In genomic region chr7:138890782-138891445, GRCh38 we compare ENCODE assay signal across 9 cellular contexts.
DNase-seq lines count a peak whose midpoint lies in the region; ATAC-seq and TF ChIP-seq lines count a peak whose summit lies in the region.
"Had no signal": no experiment of that assay in that cellular context is flagged by ENCODE, and none has a peak within 500 bp of the region (broad histone marks: within the 10 kb centered on the region; RNA-seq: fewer than 3 reads in every experiment).

No MANE protein-coding gene starts in this region.

- ATAC-seq in activated naive CD8-positive, alpha-beta T cell treated with anti-CD3 and anti-CD28 coated beads, Interleukin-2, amount 50 U/mL, for 24 hours = no peak
- ATAC-seq in activated CD4-positive, CD25-positive, alpha-beta regulatory T cell treated with anti-CD3 and anti-CD28 coated beads, Interleukin-2, amount 50 U/mL, for 24 hours = no peak
- no peak for ATAC-seq in GM21390 (IDR thresholded peaks at IDR 0.05; ENCODE audit: unreplicated experiment)

- H3K4me3 Mint-ChIP-seq in nephron progenitor cell = peak overlapping the region; percentile 33
- no peak overlapping the region for H3K4me3 Mint-ChIP-seq in activated naive CD8-positive, alpha-beta T cell treated with anti-CD3 and anti-CD28 coated beads, Interleukin-2, amount 50 U/mL, for 24 hours

- H3K4me1 Mint-ChIP-seq in nephron progenitor cell = peaks cover 51% of the 10 kb centered on the region
- H3K4me1 Mint-ChIP-seq in activated naive CD8-positive, alpha-beta T cell treated with anti-CD3 and anti-CD28 coated beads, Interleukin-2, amount 50 U/mL, for 24 hours = peaks cover 7% of the 10 kb centered on the region

- peaks cover 4% of the 10 kb centered on the region for H3K27me3 Mint-ChIP-seq in nephron progenitor cell (ENCODE audit: low read depth, poor library complexity)
- H3K27me3 Mint-ChIP-seq in activated naive CD8-positive, alpha-beta T cell treated with anti-CD3 and anti-CD28 coated beads, Interleukin-2, amount 50 U/mL, for 24 hours = no peaks in the 10 kb centered on the region

- peak overlapping the region; percentile 90 for H3K27ac Mint-ChIP-seq in nephron progenitor cell
- no peak overlapping the region for H3K27ac Mint-ChIP-seq in activated naive CD8-positive, alpha-beta T cell treated with anti-CD3 and anti-CD28 coated beads, Interleukin-2, amount 50 U/mL, for 24 hours

- DNase-seq in COLO668 (lab: John Stamatoyannopoulos, UW; ENCODE audit: unreplicated experiment) = peak; percentile 82
- peak; percentile 97 for DNase-seq in M059J (ENCODE audit: low read depth)
- peak; percentile 3 for DNase-seq in cerebellum (ENCODE audit: low spot score)
- DNase-seq in nephron progenitor cell = no peak
- DNase-seq in NAMALWA (ENCODE audit: low spot score) = no peak
- DNase-seq in activated naive CD8-positive, alpha-beta T cell treated with anti-CD3 and anti-CD28 coated beads, Interleukin-2, amount 50 U/mL, for 24 hours = no peak
- DNase-seq: GF-D8 had no signal

- no peaks in the 10 kb centered on the region for H3K9me3 Mint-ChIP-seq in nephron progenitor cell
- no peaks in the 10 kb centered on the region for H3K9me3 Mint-ChIP-seq in activated naive CD8-positive, alpha-beta T cell treated with anti-CD3 and anti-CD28 coated beads, Interleukin-2, amount 50 U/mL, for 24 hours

- peaks cover 71% of the 10 kb centered on the region for H3K36me3 Mint-ChIP-seq in nephron progenitor cell (ENCODE audit: low read depth)
- no peaks in the 10 kb centered on the region for H3K36me3 Mint-ChIP-seq in activated naive CD8-positive, alpha-beta T cell treated with anti-CD3 and anti-CD28 coated beads, Interleukin-2, amount 50 U/mL, for 24 hours (ENCODE audit: low read depth)

- no peak for TF ChIP-seq CTCF in nephron progenitor cell (IDR thresholded peaks at IDR 0.05)

Comparison
In these comparisons a context has a peak if more than half of its experiments do, and no peak if none do; other contexts are left out.
1. DNase-seq: peak in COLO668 (single experiment), M059J (single experiment) and cerebellum (single experiment); none in nephron progenitor cell (single experiment), NAMALWA (single experiment) and activated naive CD8-positive, alpha-beta T cell treated with anti-CD3 and anti-CD28 coated beads, Interleukin-2, amount 50 U/mL, for 24 hours (single experiment).